ENCODE assay signal across 10 cellular contexts in genomic region chr9:14316574-14317304, GRCh38. TPM values are rescaled to one million over a fixed set of nuclear protein-coding genes. Genes with fewer than 3 reads are reported as not detected.
A peak's percentile ranks its signal among the peaks of the same experiment; 100 is the strongest.
DNase-seq lines count a peak whose midpoint lies in the region; ATAC-seq and TF ChIP-seq lines count a peak whose summit lies in the region.
"Had no signal": no experiment of that assay in that cellular context is flagged by ENCODE, and none has a peak within 500 bp of the region (broad histone marks: within the 10 kb centered on the region; RNA-seq: fewer than 3 reads in every experiment).

No MANE protein-coding gene starts in this region.

- H4K20me1 ChIP-seq in GM23248 (ENCODE audit: insufficient read depth) = no peaks in the 10 kb centered on the region

- no peak for DNase-seq in cardiac muscle cell (ENCODE audit: low read depth in 1 of 2, low spot score in 1 of 2)
- no peak for DNase-seq in left cardiac atrium
- DNase-seq in coronary artery (ENCODE audit: low spot score) = no peak
- peak in 1 of 2 donors; percentile 55 for DNase-seq in aorta
- no peak for DNase-seq in Kasumi-1 (lab: John Stamatoyannopoulos, UW)
- DNase-seq in GM23248 = no peak
- no peak for DNase-seq in stimulated activated CD4-positive, alpha-beta T cell treated with anti-CD3 and anti-CD28 coated beads, Interleukin-2, amount 100 ng/mL, for 48 hours

- no peaks in the 10 kb centered on the region for H3K9me3 ChIP-seq in cardiac muscle cell (ENCODE audit: low read depth)
- H3K9me3 ChIP-seq in muscle layer of colon (ENCODE audit: low read length) = no peaks in the 10 kb centered on the region
- no peaks in the 10 kb centered on the region for H3K9me3 ChIP-seq in aorta (ENCODE audit: control insufficient read depth, low read length)
- no peaks in the 10 kb centered on the region for H3K9me3 ChIP-seq in GM23248 (ENCODE audit: low read depth)

- intact Hi-C loops in left cardiac atrium (cut with DNase I) (no loop called here), aorta (cut with DNase I) (loop anchor here (10.0 kb wide), 2 partner anchors 62 to 282 kb away; no protein-coding TSS in a partner anchor)

- no peaks in the 10 kb centered on the region for H3K36me3 ChIP-seq in cardiac muscle cell
- no peaks in the 10 kb centered on the region for H3K36me3 ChIP-seq in muscle layer of colon (ENCODE audit: insufficient read depth, low read length)
- H3K36me3 ChIP-seq in aorta (ENCODE audit: control insufficient read depth in 1 of 2, insufficient read depth in 2 of 2, low read length in 1 of 2) = no peaks in the 10 kb centered on the region
- H3K36me3 ChIP-seq in GM23248 (ENCODE audit: low read depth) = no peaks in the 10 kb centered on the region

- no peak for ATAC-seq in left cardiac atrium
- no peak for ATAC-seq in aorta (ENCODE audit: low FRiP score)
- ATAC-seq: stimulated activated memory B cell treated with anti-CD40 and anti-IgM and Interleukin-4, amounts not matched to agents 10 μg/mL and 1 μg/mL and 100 μg/mL, for 72 hours had no signal

- TF ChIP-seq CTCF in cardiac muscle cell (IDR thresholded peaks at IDR 0.05; ENCODE audit: low read depth, low read length) (no peak), coronary artery (IDR thresholded peaks at IDR 0.05) (no peak)

- H3K4me1 ChIP-seq in cardiac muscle cell (ENCODE audit: low read depth) = peaks cover 3% of the 10 kb centered on the region
- peaks cover 49% of the 10 kb centered on the region for H3K4me1 ChIP-seq in muscle layer of colon (ENCODE audit: insufficient read depth, low read length)
- H3K4me1 ChIP-seq in aorta (ENCODE audit: control insufficient read depth in 1 of 2, insufficient read depth in 2 of 2, low read length in 2 of 2) = no peaks in the 10 kb centered on the region
- peaks cover 24% of the 10 kb centered on the region for H3K4me1 ChIP-seq in GM23248 (ENCODE audit: insufficient read depth)

- H3K4me2 ChIP-seq in GM23248 (ENCODE audit: unreplicated experiment) = no peak overlapping the region

- no peaks in the 10 kb centered on the region; the same call in 1 of the 2 replicates for H3K79me2 ChIP-seq in GM23248 (ENCODE audit: insufficient read depth)

- H3K27ac ChIP-seq in cardiac muscle cell = no peak overlapping the region
- H3K27ac ChIP-seq in coronary artery = peak overlapping the region; percentile 87 to 100
- H3K27ac ChIP-seq in muscle layer of colon (ENCODE audit: low read depth, low read length) = peak overlapping the region; percentile 94
- peak overlapping the region; percentile 91 to 93 for H3K27ac ChIP-seq in aorta (ENCODE audit: low read depth in 1 of 2, low read length in 2 of 2)
- H3K27ac ChIP-seq in GM23248 = no peak overlapping the region

- H3K4me3 ChIP-seq in cardiac muscle cell (peak overlapping the region; percentile 39), coronary artery (peak overlapping the region; percentile 95), muscle layer of colon (ENCODE audit: low read depth in 1 of 2, low read length in 2 of 2) (peak overlapping the region; percentile 78 to 87), aorta (ENCODE audit: low read length in 2 of 2) (peak overlapping the region; percentile 66 to 92), GM23248 (no peak overlapping the region)

- H3K27me3 ChIP-seq in cardiac muscle cell = peaks cover 72% of the 10 kb centered on the region
- no peaks in the 10 kb centered on the region for H3K27me3 ChIP-seq in muscle layer of colon (ENCODE audit: control insufficient read depth in 1 of 2, insufficient read depth in 2 of 2, low read length in 2 of 2)
- H3K27me3 ChIP-seq in aorta (ENCODE audit: control insufficient read depth in 1 of 2, insufficient read depth in 2 of 2, low read length in 1 of 2) = no peaks in the 10 kb centered on the region
- H3K27me3 ChIP-seq in GM23248 (replicated peaks; ENCODE audit: insufficient read depth) = no peaks in the 10 kb centered on the region

- in situ Hi-C loops in GM23248 (cut with MboI) = no loop called here

- no peak overlapping the region for H2AFZ ChIP-seq in GM23248

- 3 to 4% methylated on average over 8 of the region's 8 CpGs for WGBS in aorta, 2 donors
- WGBS in GM23248 (ENCODE audit: low coverage in 1 of 2, low lambda C conversion rate in 2 of 2, missing lambda C conversion rate in 2 of 2), 2 experiments = 81 to 84% methylated on average over 5 to 8 of the region's 8 CpGs

- peak overlapping the region; percentile 66 for H3K9ac ChIP-seq in muscle layer of colon (ENCODE audit: low read length)
- no peak overlapping the region for H3K9ac ChIP-seq in GM23248

- H3F3A ChIP-seq in GM23248 (ENCODE audit: insufficient read depth) = peaks cover 44% of the 10 kb centered on the region

- no peaks in the 10 kb centered on the region for H3K9me2 ChIP-seq in GM23248 (ENCODE audit: insufficient read depth)

RNA-seq across cellular contexts. Expression of gene NFIB, which starts 2.8 kb away (rescaled TPM):
- 10.4 and 13.9 TPM in 2 replicates for total RNA-seq in cardiac muscle cell
- 5.7 and 7.8 TPM in 2 replicates for polyA plus RNA-seq in cardiac muscle cell
- 100 to 1,000 TPM; 110 to 118 TPM for total RNA-seq in left cardiac atrium
- total RNA-seq in aorta = 100 to 1,000 TPM; 160 to 278 TPM
- polyA plus RNA-seq in aorta = 10 to 100 TPM; 10.8 to 17.6 TPM
- total RNA-seq in GM23248 (2014; rRNA removed; shearing (Covaris generic)) = 3.4 and 5.3 TPM in 2 replicates
- 5.8 and 6.0 TPM in 2 replicates for polyA plus RNA-seq in GM23248 (2016; fragmentation: Nextera tagmentation; extraction: Ambion mirVana)
- total RNA-seq: T-helper 2 cell treated with Interferon-gamma antibody and Interleukin-4, amounts not matched to agents 100 ng/mL and 5 ng/mL, for 36 hours had no signal

Comparison
In these comparisons a context has a peak if more than half of its experiments do, and no peak if none do; other contexts are left out.
1. H3K27ac ChIP-seq: peak in coronary artery (2 of 2), muscle layer of colon (single experiment) and aorta (2 of 2); none in cardiac muscle cell (single experiment) and GM23248 (single experiment).
2. intact Hi-C loops: an anchor here in aorta (10.0 kb wide); none called in left cardiac atrium.